In the genomic region with DNA sequence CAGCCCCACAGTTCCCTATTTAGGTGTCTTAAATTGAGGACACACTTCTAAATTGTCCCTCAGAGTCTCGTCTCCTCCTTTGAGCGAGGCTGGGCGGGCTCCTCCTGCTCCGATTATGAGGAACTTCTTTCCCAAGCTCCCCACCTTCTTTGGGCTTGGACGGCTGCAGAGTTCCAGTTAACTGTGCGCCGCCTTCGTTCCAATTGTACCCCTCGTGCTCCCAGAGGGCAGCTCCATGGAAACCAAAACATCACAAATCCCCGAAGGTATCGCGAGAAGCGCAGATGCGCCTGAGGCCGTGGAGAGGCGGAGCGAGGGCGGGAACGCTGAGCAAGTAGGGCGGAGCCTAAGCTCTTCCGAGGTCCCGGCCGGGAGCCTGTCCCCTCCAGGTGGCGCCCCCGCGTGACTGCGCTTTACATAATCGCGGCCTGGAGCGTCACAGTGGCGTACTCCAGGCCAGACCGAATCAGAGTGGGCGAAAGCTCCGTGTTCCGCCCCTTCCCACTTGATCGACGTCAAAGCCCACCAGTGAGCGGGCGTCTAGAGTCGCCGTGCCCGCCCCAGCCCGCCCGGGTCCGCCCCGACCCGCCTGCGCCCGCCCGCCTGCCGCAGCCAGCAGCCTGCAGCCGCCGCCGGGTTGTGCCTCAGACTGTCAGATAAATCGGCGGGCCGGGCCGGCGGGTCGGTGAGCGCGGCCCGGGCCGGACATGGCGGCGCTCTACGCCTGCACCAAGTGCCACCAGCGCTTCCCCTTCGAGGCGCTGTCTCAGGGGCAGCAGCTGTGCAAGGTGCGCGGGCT, we compare ENCODE assay signal across 8 cellular contexts. TPM values are rescaled to one million over a fixed set of nuclear protein-coding genes. Genes with fewer than 3 reads are reported as not detected.
DNase-seq lines count a peak whose midpoint lies in the region; ATAC-seq, FAIRE-seq and TF ChIP-seq lines count a peak whose summit lies in the region.

TSS of gene FAM76A (plus strand) at position 588 of the 799 bp plus-strand sequence. CDS start at position 708, 120 bp downstream.

- H4K12ac ChIP-seq in trophoblast cell (ENCODE audit: low read depth, low read length), result peak within 1 kb of the TSS; percentile 83

- TF ChIP-seq POLR2A in GM12891 (IDR thresholded peaks at IDR 0.05; ENCODE audit: low read depth, low read length) (peak; percentile 45; the same call in 1 of the 2 replicates), transverse colon (IDR thresholded peaks at IDR 0.05) (peak; percentile 71)

- peak within 1 kb of the TSS; percentile 71 for H2BK120ac ChIP-seq in trophoblast cell (ENCODE audit: insufficient read depth, low read length, poor library complexity)

- H3K23ac ChIP-seq in trophoblast cell (ENCODE audit: low read length), result no peak within 1 kb of the TSS

- no peak for TF ChIP-seq EP300 in transverse colon (IDR thresholded peaks at IDR 0.05; ENCODE audit: low read depth)

- peaks cover 0 to 6% of the 10 kb centered on the region in 2 experiments for H3K4me1 ChIP-seq in trophoblast cell (ENCODE audit: control insufficient read depth in 1 of 2, insufficient read depth in 2 of 2, low read length in 2 of 2)
- H3K4me1 ChIP-seq in transverse colon, result peaks cover 4 to 24% (median 15%) of the 10 kb centered on the region in 4 donors

- H3K27ac ChIP-seq in adipose tissue (ENCODE audit: low read depth, low read length) (peak within 1 kb of the TSS; percentile 88), trophoblast cell (ENCODE audit: low read depth, low read length) (peak within 1 kb of the TSS; percentile 87), transverse colon (peak within 1 kb of the TSS; percentile 96 to 100 (median 98))

- peak within 1 kb of the TSS; percentile 97 for H2AFZ ChIP-seq in trophoblast cell (ENCODE audit: insufficient read depth, low read length, poor library complexity)

- H3K27me3 ChIP-seq in trophoblast cell (ENCODE audit: insufficient read depth, low read length) (no peaks in the 10 kb centered on the region), transverse colon (no peaks in the 10 kb centered on the region)

- H3K4me3 ChIP-seq in trophoblast cell (ENCODE audit: low read depth, low read length), result peak within 1 kb of the TSS; percentile 85
- peak within 1 kb of the TSS; percentile 89 to 100 (median 94) for H3K4me3 ChIP-seq in transverse colon

- H3K4me2 ChIP-seq in trophoblast cell (ENCODE audit: low read length), result peak within 1 kb of the TSS; percentile 79

- DNase-seq in GM12891 (ENCODE audit: insufficient read length, low spot score) (peak; percentile 97), NCI-H1436 (lab: John Stamatoyannopoulos, UW) (peak; percentile 100), T follicular helper cell (ENCODE audit: low read depth) (peak; percentile 100), cardiac septum (ENCODE audit: low spot score) (peak; percentile 100), trophoblast cell (peak; percentile 99 to 100), transverse colon (peak; percentile 100)

- peak within 1 kb of the TSS; percentile 91 for H4K8ac ChIP-seq in trophoblast cell (ENCODE audit: low read depth, low read length)

- peak within 1 kb of the TSS; percentile 16 for H2BK12ac ChIP-seq in trophoblast cell (ENCODE audit: low read length)

- peaks cover 7% of the 10 kb centered on the region for H3K79me2 ChIP-seq in trophoblast cell (ENCODE audit: control insufficient read depth, insufficient read depth, low read length, poor library complexity)

- peak; percentile 26 to 41 (median 34) for TF ChIP-seq CTCF in transverse colon (IDR thresholded peaks at IDR 0.05)

- in situ Hi-C loops in transverse colon (cut with MboI; ENCODE audit: low pct_ligation_motif_present in 1 of 4, low pct_unique_long_range_greater_than_20kb in 1 of 4, low sequenced_read_pairs in 3 of 4), result loop anchor here in 1 of 4 donors (10.0 kb wide), 1 partner anchor 51 kb away; the partner anchor contains the start of gene IFI6

- intact Hi-C loops in cardiac septum (cut with DNase I), result loop anchor here (1.0 to 2.0 kb wide), 3 partner anchors 47 to 105 kb away; partner anchors contain the start of genes IFI6, PPP1R8 and STX12
- intact Hi-C loops in transverse colon (cut with DNase I; ENCODE audit: low total_unique reads), result loop anchor here (10.0 kb wide), 1 partner anchor 51 kb away; the partner anchor contains the start of gene IFI6

- peak; percentile 99 for FAIRE-seq in GM12891 (lab: Jason Lieb, UNC)

- H3K18ac ChIP-seq in trophoblast cell (ENCODE audit: low read length), result peak within 1 kb of the TSS; percentile 42

- H3K4ac ChIP-seq in trophoblast cell (ENCODE audit: low read depth, low read length), result peak within 1 kb of the TSS; percentile 17

- H3K14ac ChIP-seq in trophoblast cell (ENCODE audit: low read length), result peak within 1 kb of the TSS; percentile 86

- WGBS in adipose tissue, 3 donors, result 1 to 2% (median 2%) methylated on average over 57 to 72 of the region's 72 CpGs
- WGBS in trophoblast cell (ENCODE audit: extremely low coverage, insufficient coverage, insufficient read length), result no CpG with 5 or more reads among the region's 72 CpGs
- 3 to 12% methylated on average over 3 to 62 of the region's 72 CpGs for WGBS in transverse colon (ENCODE audit: low coverage in 1 of 2), 2 donors

- no peak within 1 kb of the TSS for H2AK5ac ChIP-seq in trophoblast cell (ENCODE audit: low read length)

- peak; percentile 94 for ATAC-seq in HG02840 (IDR thresholded peaks at IDR 0.05; ENCODE audit: low FRiP score, unreplicated experiment)

- H3K9me3 ChIP-seq in trophoblast cell (ENCODE audit: insufficient read depth, low read depth, low read length) (no peaks in the 10 kb centered on the region), transverse colon (no peaks in the 10 kb centered on the region)

- peak within 1 kb of the TSS; percentile 39 for H2BK5ac ChIP-seq in trophoblast cell (ENCODE audit: low read depth, low read length, poor library complexity)

- peak within 1 kb of the TSS; percentile 39 for H3K9ac ChIP-seq in trophoblast cell (ENCODE audit: low read length)

- H4K91ac ChIP-seq in trophoblast cell (ENCODE audit: low read depth, low read length), result peak within 1 kb of the TSS; percentile 32

- peaks cover 0 to 1% of the 10 kb centered on the region in 2 experiments for H3K36me3 ChIP-seq in trophoblast cell (ENCODE audit: control insufficient read depth in 1 of 2, insufficient read depth in 2 of 2, low read length in 2 of 2)
- H3K36me3 ChIP-seq in transverse colon, result peaks cover 0 to 8% (median 0%) of the 10 kb centered on the region in 4 donors

- H3K79me1 ChIP-seq in trophoblast cell (ENCODE audit: low read length), result peaks cover 10% of the 10 kb centered on the region

TF ChIP-seq in GM12891, 5 proteins besides CTCF, POLR2A, EP300 and RAD21:
- TF ChIP-seq POU2F2 (IDR thresholded peaks at IDR 0.05; ENCODE audit: low read depth, low read length) (peak; percentile 96), TAF1 (IDR thresholded peaks at IDR 0.05; ENCODE audit: low read depth, low read length) (peak; percentile 21; the same call in 1 of the 2 replicates), SPI1 (IDR thresholded peaks at IDR 0.05; ENCODE audit: low read depth, low read length) (no peak), PAX5 (IDR thresholded peaks at IDR 0.05; ENCODE audit: insufficient read depth, low read length, severe bottlenecking) (peak; percentile 63), POLR2AphosphoS5 (IDR thresholded peaks at IDR 0.05; ENCODE audit: low read depth, low read length) (no peak)
TF ChIP-seq in GM12891: peak in this region for 3.

RNA-seq across cellular contexts. Expression of gene FAM76A, which starts in this region (rescaled TPM):
- polyA plus RNA-seq in GM12891 (2012; ENCODE audit: low read depth, missing spikeins), result 2.0 TPM
- 1 to 10 TPM; 3.3 to 5.4 (median 4.3) TPM for polyA plus RNA-seq in adipose tissue
- total RNA-seq in cardiac septum, result 11.5 TPM
- polyA plus RNA-seq in trophoblast cell (2013), result 14.8 and 16.1 TPM in 2 replicates
- total RNA-seq in transverse colon, result 10 to 100 TPM; 10.5 to 29.1 (median 12.5) TPM

Comparison
In these comparisons a context has a peak if more than half of its experiments do, and no peak if none do; other contexts are left out.
1. Peak in every context shown above with its lines: DNase-seq, ATAC-seq, H3K4me3 ChIP-seq and H3K27ac ChIP-seq.